27 cellular contexts compared by ENCODE assay signal in genomic region chr6:35519313-35520015, GRCh38. TPM values are rescaled to one million over a fixed set of nuclear protein-coding genes. Genes with fewer than 3 reads are reported as not detected.
"Had no signal": no experiment of that assay in that cellular context is flagged by ENCODE, and none has a peak within 500 bp of the region (broad histone marks: within the 10 kb centered on the region; RNA-seq: fewer than 3 reads in every experiment).

No MANE protein-coding gene starts in this region.

- H3K4me3 Mint-ChIP-seq: activated CD4-positive, alpha-beta T cell treated with anti-CD3 and anti-CD28 coated beads, Interleukin-2, amount 10 ng/mL, durations not matched to agents 7 days and 5 days; activated CD8-positive, alpha-beta memory T cell treated with anti-CD3 and anti-CD28 coated beads, Interleukin-2, amount 10 ng/mL, durations not matched to agents 7 days and 5 days; activated CD8-positive, alpha-beta T cell treated with anti-CD3 and anti-CD28 coated beads for 36 hours; activated naive CD8-positive, alpha-beta T cell treated with anti-CD3 and anti-CD28 coated beads, Interleukin-2, amount 50 U/mL, for 24 hours; mesothelial cell of epicardium; naive thymus-derived CD8-positive, alpha-beta T cell; T-cell; type B pancreatic cell had no signal

- H3K27me3 Mint-ChIP-seq: activated CD4-positive, alpha-beta T cell treated with anti-CD3 and anti-CD28 coated beads, Interleukin-2, amount 10 ng/mL, durations not matched to agents 7 days and 5 days; activated CD8-positive, alpha-beta T cell treated with anti-CD3 and anti-CD28 coated beads for 36 hours; activated naive CD8-positive, alpha-beta T cell treated with anti-CD3 and anti-CD28 coated beads, Interleukin-2, amount 50 U/mL, for 24 hours; naive thymus-derived CD8-positive, alpha-beta T cell; T-cell had no signal

- H3K9me3 Mint-ChIP-seq: activated CD4-positive, alpha-beta T cell treated with anti-CD3 and anti-CD28 coated beads, Interleukin-2, amount 10 ng/mL, durations not matched to agents 7 days and 5 days; activated CD8-positive, alpha-beta T cell treated with anti-CD3 and anti-CD28 coated beads for 36 hours; activated naive CD8-positive, alpha-beta T cell treated with anti-CD3 and anti-CD28 coated beads, Interleukin-2, amount 50 U/mL, for 24 hours; mesothelial cell of epicardium; naive thymus-derived CD8-positive, alpha-beta T cell; T-cell; type B pancreatic cell had no signal

- H3K4me1 ChIP-seq: gastrocnemius medialis had no signal

- H3K4me3 ChIP-seq: esophagus muscularis mucosa, gastrocnemius medialis, left lung, lung, stomach had no signal

- H3K27ac Mint-ChIP-seq: activated CD4-positive, alpha-beta T cell treated with anti-CD3 and anti-CD28 coated beads, Interleukin-2, amount 10 ng/mL, durations not matched to agents 7 days and 5 days; activated CD8-positive, alpha-beta memory T cell treated with anti-CD3 and anti-CD28 coated beads, Interleukin-2, amount 10 ng/mL, durations not matched to agents 7 days and 5 days; activated CD8-positive, alpha-beta T cell treated with anti-CD3 and anti-CD28 coated beads for 36 hours; activated naive CD8-positive, alpha-beta T cell treated with anti-CD3 and anti-CD28 coated beads, Interleukin-2, amount 50 U/mL, for 24 hours; mesothelial cell of epicardium; progenitor cell of endocrine pancreas; T-cell; type B pancreatic cell had no signal

- H3K9me3 ChIP-seq: esophagus muscularis mucosa, gastrocnemius medialis, left lung, stomach had no signal

- H3K36me3 ChIP-seq: esophagus muscularis mucosa, gastrocnemius medialis, left lung, stomach, WERI-Rb-1 had no signal

- ATAC-seq: activated CD8-positive, alpha-beta memory T cell treated with anti-CD3 and anti-CD28 coated beads, Interleukin-2, amount 10 ng/mL, durations not matched to agents 7 days and 5 days; activated CD8-positive, alpha-beta T cell treated with anti-CD3 and anti-CD28 coated beads for 36 hours; activated naive CD8-positive, alpha-beta T cell treated with anti-CD3 and anti-CD28 coated beads, Interleukin-2, amount 50 U/mL, for 24 hours; gastrocnemius medialis; left lung; naive thymus-derived CD8-positive, alpha-beta T cell; T-cell had no signal

- H3K27ac ChIP-seq: esophagus muscularis mucosa, gastrocnemius medialis, left lung, stomach, WERI-Rb-1 had no signal

- DNase-seq: activated CD4-positive, alpha-beta T cell treated with anti-CD3 and anti-CD28 coated beads, Interleukin-2, amount 10 ng/mL, durations not matched to agents 7 days and 5 days; activated CD4-positive, CD25-positive, alpha-beta regulatory T cell treated with anti-CD3 and anti-CD28 coated beads, Interleukin-2, amount 50 U/mL, for 72 hours; activated CD8-positive, alpha-beta memory T cell treated with anti-CD3 and anti-CD28 coated beads, Interleukin-2, amount 10 ng/mL, durations not matched to agents 7 days and 5 days; activated CD8-positive, alpha-beta T cell treated with anti-CD3 and anti-CD28 coated beads for 36 hours; activated effector memory CD4-positive, alpha-beta T cell treated with anti-CD3 and anti-CD28 coated beads, Interleukin-2, amount 50 U/mL, for 16 hours; activated naive CD4-positive, alpha-beta T cell treated with anti-CD3 and anti-CD28 coated beads, Interleukin-2, amount 50 U/mL, for 16 hours; activated naive CD8-positive, alpha-beta T cell treated with anti-CD3 and anti-CD28 coated beads, Interleukin-2, amount 50 U/mL, for 24 hours; activated T-cell treated with anti-CD3 and anti-CD28 coated beads for 4 hours; dermis blood vessel endothelial cell; effector memory CD4-positive, alpha-beta T cell; gastrocnemius medialis; hippocampal formation; kidney glomerular epithelial cell; left lung; naive thymus-derived CD8-positive, alpha-beta T cell; retina; stimulated activated CD4-positive, alpha-beta T cell treated with anti-CD3 and anti-CD28 coated beads, Interleukin-12 subunit alpha, Interleukin-12 subunit beta, amount 100 ng/mL, for 4 hours; stomach; T-cell; WERI-Rb-1 had no signal

- H3K36me3 Mint-ChIP-seq: activated CD8-positive, alpha-beta memory T cell treated with anti-CD3 and anti-CD28 coated beads, Interleukin-2, amount 10 ng/mL, durations not matched to agents 7 days and 5 days; mesothelial cell of epicardium; naive thymus-derived CD8-positive, alpha-beta T cell; T-cell; type B pancreatic cell had no signal

- H3K27me3 ChIP-seq: esophagus muscularis mucosa, gastrocnemius medialis, left lung, stomach had no signal

RNA-seq across cellular contexts. Expression of gene TULP1, which starts 6.8 kb away (rescaled TPM):
- total RNA-seq: activated CD4-positive, alpha-beta T cell treated with anti-CD3 and anti-CD28 coated beads, Interleukin-2, amount 10 ng/mL, durations not matched to agents 7 days and 5 days; activated CD8-positive, alpha-beta memory T cell treated with anti-CD3 and anti-CD28 coated beads, Interleukin-2, amount 10 ng/mL, durations not matched to agents 7 days and 5 days; activated CD8-positive, alpha-beta T cell treated with anti-CD3 and anti-CD28 coated beads for 36 hours; cardiac septum; dermis blood vessel endothelial cell; gastrocnemius medialis; left lung; naive thymus-derived CD8-positive, alpha-beta T cell; osteocyte; stomach; T-cell had no signal
